8 cellular contexts compared by ENCODE assay signal in the genomic region with DNA sequence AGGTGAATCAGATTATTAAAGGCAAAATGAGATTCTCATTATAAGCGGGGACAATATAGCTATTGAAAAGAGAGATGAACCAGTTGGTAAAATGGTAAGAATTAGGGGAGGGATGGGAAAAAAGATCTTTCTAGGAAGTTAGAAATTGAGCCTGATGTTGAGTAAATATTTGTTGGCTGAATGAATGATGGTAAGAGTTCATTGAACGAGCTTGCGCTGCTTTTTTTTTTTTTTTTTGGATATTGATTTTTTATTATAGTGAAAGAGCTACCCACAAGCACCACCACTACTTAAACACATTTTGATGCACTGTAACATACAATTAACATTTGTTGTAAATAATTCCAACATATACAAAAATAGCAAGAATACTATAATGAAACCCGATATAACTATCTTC. TPM values are rescaled to one million over a fixed set of nuclear protein-coding genes. Genes with fewer than 3 reads are reported as not detected.
DNase-seq lines count a peak whose midpoint lies in the region; ATAC-seq and TF ChIP-seq lines count a peak whose summit lies in the region.

No MANE protein-coding gene starts in this region.

- H3K27ac Mint-ChIP-seq in activated naive CD4-positive, alpha-beta T cell treated with anti-CD3 and anti-CD28 coated beads, Interleukin-2, amount 50 U/mL, for 24 hours = peak overlapping the region; percentile 84
- H3K27ac Mint-ChIP-seq in activated T-helper 1 cell treated with anti-CD3 and anti-CD28 coated beads, Interleukin-12 subunit alpha, Interleukin-12 subunit beta, Interleukin-2, Interleukin-4 antibody, amounts not matched to agents 30 ng/mL and 10 ng/mL and 1 ng/mL, durations not matched to agents 14 hours and 24 hours and 36 hours = peak overlapping the region; percentile 80
- no peak overlapping the region for H3K27ac Mint-ChIP-seq in memory B cell

- ATAC-seq in memory B cell (ENCODE audit: low read depth) (no peak), GM19035 (IDR thresholded peaks at IDR 0.05; ENCODE audit: unreplicated experiment) (no peak)

- H3K4me3 ChIP-seq in transverse colon = no peak overlapping the region

- DNase-seq in activated naive CD4-positive, alpha-beta T cell (lab: John Stamatoyannopoulos, UW) = no peak
- DNase-seq in activated T-helper 1 cell treated with anti-CD3 and anti-CD28 coated beads, Interleukin-12 subunit alpha, Interleukin-12 subunit beta, Interleukin-2, Interleukin-4 antibody, amounts not matched to agents 30 ng/mL and 10 ng/mL and 1 ng/mL, durations not matched to agents 14 hours and 24 hours and 36 hours (ENCODE audit: low spot score) = no peak
- DNase-seq in memory B cell (ENCODE audit: low spot score in 2 of 2) (no peak), transverse colon (no peak), RPMI8226 (no peak), NCI-H1436 (lab: John Stamatoyannopoulos, UW) (no peak)

- peak overlapping the region; percentile 87 to 95 (median 92) for H3K27ac ChIP-seq in transverse colon

- intact Hi-C loops in activated T-helper 1 cell treated with anti-CD3 and anti-CD28 coated beads, Interleukin-12 subunit alpha, Interleukin-12 subunit beta, Interleukin-2, Interleukin-4 antibody, amounts not matched to agents 30 ng/mL and 10 ng/mL and 1 ng/mL, durations not matched to agents 14 hours and 24 hours and 36 hours (cut with micrococcal nuclease) = no loop called here
- intact Hi-C loops in transverse colon (cut with DNase I; ENCODE audit: low total_unique reads) = no loop called here

- H3K36me3 ChIP-seq in transverse colon = no peaks in the 10 kb centered on the region

- H3K9me3 Mint-ChIP-seq in activated naive CD4-positive, alpha-beta T cell treated with anti-CD3 and anti-CD28 coated beads, Interleukin-2, amount 50 U/mL, for 24 hours = no peaks in the 10 kb centered on the region
- H3K9me3 Mint-ChIP-seq in activated T-helper 1 cell treated with anti-CD3 and anti-CD28 coated beads, Interleukin-12 subunit alpha, Interleukin-12 subunit beta, Interleukin-2, Interleukin-4 antibody, amounts not matched to agents 30 ng/mL and 10 ng/mL and 1 ng/mL, durations not matched to agents 14 hours and 24 hours and 36 hours = peaks cover 7% of the 10 kb centered on the region
- no peaks in the 10 kb centered on the region for H3K9me3 Mint-ChIP-seq in memory B cell

- peak overlapping the region; percentile 88 for H3K4me3 Mint-ChIP-seq in activated naive CD4-positive, alpha-beta T cell treated with anti-CD3 and anti-CD28 coated beads, Interleukin-2, amount 50 U/mL, for 24 hours
- peak overlapping the region; percentile 79 for H3K4me3 Mint-ChIP-seq in activated T-helper 1 cell treated with anti-CD3 and anti-CD28 coated beads, Interleukin-12 subunit alpha, Interleukin-12 subunit beta, Interleukin-2, Interleukin-4 antibody, amounts not matched to agents 30 ng/mL and 10 ng/mL and 1 ng/mL, durations not matched to agents 14 hours and 24 hours and 36 hours
- peak overlapping the region; percentile 89 for H3K4me3 Mint-ChIP-seq in memory B cell

- H3K27me3 Mint-ChIP-seq in activated naive CD4-positive, alpha-beta T cell treated with anti-CD3 and anti-CD28 coated beads, Interleukin-2, amount 50 U/mL, for 24 hours = no peaks in the 10 kb centered on the region
- peaks cover 21% of the 10 kb centered on the region for H3K27me3 Mint-ChIP-seq in activated T-helper 1 cell treated with anti-CD3 and anti-CD28 coated beads, Interleukin-12 subunit alpha, Interleukin-12 subunit beta, Interleukin-2, Interleukin-4 antibody, amounts not matched to agents 30 ng/mL and 10 ng/mL and 1 ng/mL, durations not matched to agents 14 hours and 24 hours and 36 hours (ENCODE audit: insufficient read depth)
- H3K27me3 Mint-ChIP-seq in memory B cell = peaks cover 1% of the 10 kb centered on the region

- peaks cover 31% of the 10 kb centered on the region for H3K4me1 Mint-ChIP-seq in activated naive CD4-positive, alpha-beta T cell treated with anti-CD3 and anti-CD28 coated beads, Interleukin-2, amount 50 U/mL, for 24 hours
- H3K4me1 Mint-ChIP-seq in activated T-helper 1 cell treated with anti-CD3 and anti-CD28 coated beads, Interleukin-12 subunit alpha, Interleukin-12 subunit beta, Interleukin-2, Interleukin-4 antibody, amounts not matched to agents 30 ng/mL and 10 ng/mL and 1 ng/mL, durations not matched to agents 14 hours and 24 hours and 36 hours (ENCODE audit: low read depth) = peaks cover 32% of the 10 kb centered on the region
- peaks cover 18% of the 10 kb centered on the region for H3K4me1 Mint-ChIP-seq in memory B cell

- no peak for TF ChIP-seq EP300 in transverse colon (IDR thresholded peaks at IDR 0.05; ENCODE audit: low read depth)

- TF ChIP-seq CTCF in transverse colon (IDR thresholded peaks at IDR 0.05) = no peak

- in situ Hi-C loops in transverse colon (cut with MboI; ENCODE audit: low pct_ligation_motif_present in 1 of 4, low pct_unique_long_range_greater_than_20kb in 1 of 4, low sequenced_read_pairs in 3 of 4) = no loop called here

- WGBS in transverse colon (ENCODE audit: low coverage in 1 of 2), 2 donors = 81% methylated on average over 4 of the region's 4 CpGs

- H3K4me1 ChIP-seq in transverse colon = peaks cover 9 to 17% (median 12%) of the 10 kb centered on the region in 4 donors

- no peak for TF ChIP-seq POLR2A in transverse colon (IDR thresholded peaks at IDR 0.05)

- peaks cover 2% of the 10 kb centered on the region for H3K36me3 Mint-ChIP-seq in activated naive CD4-positive, alpha-beta T cell treated with anti-CD3 and anti-CD28 coated beads, Interleukin-2, amount 50 U/mL, for 24 hours
- peaks cover 10% of the 10 kb centered on the region for H3K36me3 Mint-ChIP-seq in activated T-helper 1 cell treated with anti-CD3 and anti-CD28 coated beads, Interleukin-12 subunit alpha, Interleukin-12 subunit beta, Interleukin-2, Interleukin-4 antibody, amounts not matched to agents 30 ng/mL and 10 ng/mL and 1 ng/mL, durations not matched to agents 14 hours and 24 hours and 36 hours (ENCODE audit: low read depth)
- peaks cover 1% of the 10 kb centered on the region for H3K36me3 Mint-ChIP-seq in memory B cell

- no peaks in the 10 kb centered on the region for H3K27me3 ChIP-seq in transverse colon

- no peaks in the 10 kb centered on the region for H3K9me3 ChIP-seq in transverse colon

RNA-seq across cellular contexts. Expression of gene GCLM, which starts 1.1 kb away (rescaled TPM):
- 20.2 and 23.8 TPM in 2 replicates for total RNA-seq in activated T-helper 1 cell treated with anti-CD3 and anti-CD28 coated beads, Interleukin-12 subunit alpha, Interleukin-12 subunit beta, Interleukin-2, Interleukin-4 antibody, amounts not matched to agents 30 ng/mL and 10 ng/mL and 1 ng/mL, durations not matched to agents 14 hours and 24 hours and 36 hours
- 10 to 100 TPM in 2 of 4 donors, 1 to 10 TPM in 2; 6.0 to 12.5 (median 10.0) TPM for total RNA-seq in transverse colon

RNA-seq across cellular contexts. Expression of gene DNTTIP2, which starts 31.3 kb away (rescaled TPM):
- total RNA-seq in activated T-helper 1 cell treated with anti-CD3 and anti-CD28 coated beads, Interleukin-12 subunit alpha, Interleukin-12 subunit beta, Interleukin-2, Interleukin-4 antibody, amounts not matched to agents 30 ng/mL and 10 ng/mL and 1 ng/mL, durations not matched to agents 14 hours and 24 hours and 36 hours = 80.3 and 90.8 TPM in 2 replicates
- 10 to 100 TPM in 3 of 4 donors, 1 to 10 TPM in 1; 3.0 to 37.6 (median 24.2) TPM for total RNA-seq in transverse colon
